In the genomic region with DNA sequence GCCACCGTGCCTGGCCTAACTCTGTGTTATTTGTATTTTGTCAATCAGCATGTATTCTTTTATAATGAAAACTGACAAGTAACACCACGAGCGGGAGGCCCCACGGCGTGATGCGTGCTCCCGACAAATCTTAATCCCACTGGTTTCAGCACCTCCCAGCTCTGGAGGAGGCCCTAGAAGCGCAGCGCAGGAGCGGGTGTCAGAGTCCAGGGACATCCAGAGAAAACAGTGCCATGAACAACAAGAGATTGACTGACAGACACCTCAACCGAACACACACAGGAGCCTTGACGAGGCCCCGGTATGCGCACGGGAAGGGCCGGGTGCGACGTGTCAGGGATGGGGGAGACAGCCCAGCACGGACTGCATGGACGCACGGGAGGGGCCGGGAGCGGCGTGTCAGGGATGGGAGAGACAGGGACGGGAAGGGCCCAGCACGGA, we compare ENCODE assay signal across 21 cellular contexts.
"Had no signal": no experiment of that assay in that cellular context is flagged by ENCODE, and none has a peak within 500 bp of the region (broad histone marks: within the 10 kb centered on the region; RNA-seq: fewer than 3 reads in every experiment).

No MANE protein-coding gene starts in this region.

- H3K36me3 Mint-ChIP-seq: type B pancreatic cell had no signal

- FAIRE-seq: bronchial epithelial cell, endometrium, urothelium cell line had no signal

- H3K36me3 ChIP-seq: ovary had no signal

- H3K27me3 ChIP-seq: esophagus muscularis mucosa, gastrocnemius medialis, ovary, sigmoid colon, suprapubic skin, thyroid gland had no signal

- H3K4me1 ChIP-seq: esophagus muscularis mucosa, gastrocnemius medialis, psoas muscle, sigmoid colon, suprapubic skin, thyroid gland had no signal

- H3K27ac ChIP-seq: epithelial cell of prostate, esophagus muscularis mucosa, gastrocnemius medialis, psoas muscle, sigmoid colon, skin epidermis, suprapubic skin, thyroid gland had no signal

- DNase-seq: effector memory CD4-positive, alpha-beta T cell; gastrocnemius medialis; islet precursor cell; left colon; mammary epithelial cell; ovary; retina; sigmoid colon; stimulated activated naive CD4-positive, alpha-beta T cell; thyroid gland had no signal

- H3K27ac Mint-ChIP-seq: type B pancreatic cell had no signal

- H3K9me3 Mint-ChIP-seq: central memory CD8-positive, alpha-beta T cell; naive thymus-derived CD8-positive, alpha-beta T cell; type B pancreatic cell had no signal

- H3K4me3 Mint-ChIP-seq: central memory CD8-positive, alpha-beta T cell; naive thymus-derived CD8-positive, alpha-beta T cell; type B pancreatic cell had no signal

- H3K27me3 Mint-ChIP-seq: central memory CD8-positive, alpha-beta T cell; naive thymus-derived CD8-positive, alpha-beta T cell; type B pancreatic cell had no signal

- H3K4me3 ChIP-seq: esophagus muscularis mucosa, gastrocnemius medialis, ovary, psoas muscle, sigmoid colon, skin epidermis, suprapubic skin, thyroid gland had no signal

- ATAC-seq: gastrocnemius medialis; left colon; naive thymus-derived CD8-positive, alpha-beta T cell; psoas muscle had no signal

- H3K9me3 ChIP-seq: esophagus muscularis mucosa, gastrocnemius medialis, ovary, psoas muscle, sigmoid colon, suprapubic skin, thyroid gland had no signal
